In the genomic region with DNA sequence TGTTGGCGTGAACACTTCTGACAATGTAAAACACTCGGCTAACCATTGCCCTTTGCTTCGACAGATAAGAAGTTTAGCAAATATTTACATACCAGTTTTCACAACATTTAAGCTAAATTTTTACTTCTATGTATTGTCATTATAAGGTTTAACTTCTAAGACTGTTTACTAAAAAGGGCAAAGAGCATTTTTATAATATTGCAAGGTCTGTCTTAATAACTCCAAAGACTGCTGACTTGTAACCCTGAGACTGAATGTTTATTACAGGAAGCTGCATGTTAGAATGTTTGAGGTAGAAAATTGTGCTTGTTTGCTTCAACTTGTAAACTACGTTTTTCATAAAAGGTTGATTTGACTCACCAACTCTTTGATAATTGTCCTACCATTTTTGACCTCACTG, we compare ENCODE assay signal across 1 cellular context.
TF ChIP-seq lines count a peak whose summit lies in the region.

No MANE protein-coding gene starts in this region.

TF ChIP-seq in HepG2, 621 proteins besides CTCF, POLR2A, EP300 and RAD21 (continued from another document and continues in another):
- TF ChIP-seq, protein P1, sequence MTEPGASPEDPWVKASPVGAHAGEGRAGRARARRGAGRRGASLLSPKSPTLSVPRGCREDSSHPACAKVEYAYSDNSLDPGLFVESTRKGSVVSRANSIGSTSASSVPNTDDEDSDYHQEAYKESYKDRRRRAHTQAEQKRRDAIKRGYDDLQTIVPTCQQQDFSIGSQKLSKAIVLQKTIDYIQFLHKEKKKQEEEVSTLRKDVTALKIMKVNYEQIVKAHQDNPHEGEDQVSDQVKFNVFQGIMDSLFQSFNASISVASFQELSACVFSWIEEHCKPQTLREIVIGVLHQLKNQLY (CRISPR knock-in tag; IDR thresholded peaks at IDR 0.05): peak; percentile 38; the same call in 1 of the 2 replicates
- TF ChIP-seq, protein P2, sequence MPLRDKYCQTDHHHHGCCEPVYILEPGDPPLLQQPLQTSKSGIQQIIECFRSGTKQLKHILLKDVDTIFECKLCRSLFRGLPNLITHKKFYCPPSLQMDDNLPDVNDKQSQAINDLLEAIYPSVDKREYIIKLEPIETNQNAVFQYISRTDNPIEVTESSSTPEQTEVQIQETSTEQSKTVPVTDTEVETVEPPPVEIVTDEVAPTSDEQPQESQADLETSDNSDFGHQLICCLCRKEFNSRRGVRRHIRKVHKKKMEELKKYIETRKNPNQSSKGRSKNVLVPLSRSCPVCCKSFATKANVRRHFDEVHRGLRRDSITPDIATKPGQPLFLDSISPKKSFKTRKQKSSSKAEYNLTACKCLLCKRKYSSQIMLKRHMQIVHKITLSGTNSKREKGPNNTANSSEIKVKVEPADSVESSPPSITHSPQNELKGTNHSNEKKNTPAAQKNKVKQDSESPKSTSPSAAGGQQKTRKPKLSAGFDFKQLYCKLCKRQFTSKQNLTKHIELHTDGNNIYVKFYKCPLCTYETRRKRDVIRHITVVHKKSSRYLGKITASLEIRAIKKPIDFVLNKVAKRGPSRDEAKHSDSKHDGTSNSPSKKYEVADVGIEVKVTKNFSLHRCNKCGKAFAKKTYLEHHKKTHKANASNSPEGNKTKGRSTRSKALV (CRISPR knock-in tag; IDR thresholded peaks at IDR 0.05): no peak
- TF ChIP-seq, protein P3, sequence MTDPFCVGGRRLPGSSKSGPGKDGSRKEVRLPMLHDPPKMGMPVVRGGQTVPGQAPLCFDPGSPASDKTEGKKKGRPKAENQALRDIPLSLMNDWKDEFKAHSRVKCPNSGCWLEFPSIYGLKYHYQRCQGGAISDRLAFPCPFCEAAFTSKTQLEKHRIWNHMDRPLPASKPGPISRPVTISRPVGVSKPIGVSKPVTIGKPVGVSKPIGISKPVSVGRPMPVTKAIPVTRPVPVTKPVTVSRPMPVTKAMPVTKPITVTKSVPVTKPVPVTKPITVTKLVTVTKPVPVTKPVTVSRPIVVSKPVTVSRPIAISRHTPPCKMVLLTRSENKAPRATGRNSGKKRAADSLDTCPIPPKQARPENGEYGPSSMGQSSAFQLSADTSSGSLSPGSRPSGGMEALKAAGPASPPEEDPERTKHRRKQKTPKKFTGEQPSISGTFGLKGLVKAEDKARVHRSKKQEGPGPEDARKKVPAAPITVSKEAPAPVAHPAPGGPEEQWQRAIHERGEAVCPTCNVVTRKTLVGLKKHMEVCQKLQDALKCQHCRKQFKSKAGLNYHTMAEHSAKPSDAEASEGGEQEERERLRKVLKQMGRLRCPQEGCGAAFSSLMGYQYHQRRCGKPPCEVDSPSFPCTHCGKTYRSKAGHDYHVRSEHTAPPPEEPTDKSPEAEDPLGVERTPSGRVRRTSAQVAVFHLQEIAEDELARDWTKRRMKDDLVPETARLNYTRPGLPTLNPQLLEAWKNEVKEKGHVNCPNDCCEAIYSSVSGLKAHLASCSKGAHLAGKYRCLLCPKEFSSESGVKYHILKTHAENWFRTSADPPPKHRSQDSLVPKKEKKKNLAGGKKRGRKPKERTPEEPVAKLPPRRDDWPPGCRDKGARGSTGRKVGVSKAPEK (CRISPR knock-in tag; IDR thresholded peaks at IDR 0.05; ENCODE audit: borderline replicate concordance): no peak
- TF ChIP-seq ZFP36L2 (CRISPR knock-in tag; IDR thresholded peaks at IDR 0.05) (no peak), FOXP1 (IDR thresholded peaks at IDR 0.05) (no peak), FOXP1 (CRISPR knock-in tag; IDR thresholded peaks at IDR 0.05) (peak; percentile 85; the same call in 1 of the 2 replicates), ZNF354B (CRISPR knock-in tag; IDR thresholded peaks at IDR 0.05) (no peak), TCF12 (IDR thresholded peaks at IDR 0.05) (no peak), TCF12 (CRISPR knock-in tag; IDR thresholded peaks at IDR 0.05) (no peak; the same call in 1 of the 2 replicates), PITX1 (CRISPR knock-in tag; IDR thresholded peaks at IDR 0.05) (no peak), ARHGAP35 (CRISPR knock-in tag; IDR thresholded peaks at IDR 0.05; ENCODE audit: borderline replicate concordance) (no peak), ZNF234 (CRISPR knock-in tag; conservative IDR thresholded peaks at IDR 0.05) (no peak), ZNF75D (CRISPR knock-in tag; IDR thresholded peaks at IDR 0.05; ENCODE audit: borderline replicate concordance) (no peak), ZNF263 (CRISPR knock-in tag; IDR thresholded peaks at IDR 0.05) (no peak), ZSCAN22 (CRISPR knock-in tag; IDR thresholded peaks at IDR 0.05) (no peak), PCBP2 (optimal IDR thresholded peaks at IDR 0.05; ENCODE audit: low read depth, low read length, poor library complexity, severe bottlenecking) (no peak)
- TF ChIP-seq, protein P4, sequence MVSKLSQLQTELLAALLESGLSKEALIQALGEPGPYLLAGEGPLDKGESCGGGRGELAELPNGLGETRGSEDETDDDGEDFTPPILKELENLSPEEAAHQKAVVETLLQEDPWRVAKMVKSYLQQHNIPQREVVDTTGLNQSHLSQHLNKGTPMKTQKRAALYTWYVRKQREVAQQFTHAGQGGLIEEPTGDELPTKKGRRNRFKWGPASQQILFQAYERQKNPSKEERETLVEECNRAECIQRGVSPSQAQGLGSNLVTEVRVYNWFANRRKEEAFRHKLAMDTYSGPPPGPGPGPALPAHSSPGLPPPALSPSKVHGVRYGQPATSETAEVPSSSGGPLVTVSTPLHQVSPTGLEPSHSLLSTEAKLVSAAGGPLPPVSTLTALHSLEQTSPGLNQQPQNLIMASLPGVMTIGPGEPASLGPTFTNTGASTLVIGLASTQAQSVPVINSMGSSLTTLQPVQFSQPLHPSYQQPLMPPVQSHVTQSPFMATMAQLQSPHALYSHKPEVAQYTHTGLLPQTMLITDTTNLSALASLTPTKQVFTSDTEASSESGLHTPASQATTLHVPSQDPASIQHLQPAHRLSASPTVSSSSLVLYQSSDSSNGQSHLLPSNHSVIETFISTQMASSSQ (IDR thresholded peaks at IDR 0.05; ENCODE audit: low read depth): peak; percentile 78
- TF ChIP-seq, protein P4 (CRISPR knock-in tag; IDR thresholded peaks at IDR 0.05; ENCODE audit: borderline replicate concordance): peak; percentile 78; the same call in 1 of the 2 replicates
- TF ChIP-seq, protein P5, sequence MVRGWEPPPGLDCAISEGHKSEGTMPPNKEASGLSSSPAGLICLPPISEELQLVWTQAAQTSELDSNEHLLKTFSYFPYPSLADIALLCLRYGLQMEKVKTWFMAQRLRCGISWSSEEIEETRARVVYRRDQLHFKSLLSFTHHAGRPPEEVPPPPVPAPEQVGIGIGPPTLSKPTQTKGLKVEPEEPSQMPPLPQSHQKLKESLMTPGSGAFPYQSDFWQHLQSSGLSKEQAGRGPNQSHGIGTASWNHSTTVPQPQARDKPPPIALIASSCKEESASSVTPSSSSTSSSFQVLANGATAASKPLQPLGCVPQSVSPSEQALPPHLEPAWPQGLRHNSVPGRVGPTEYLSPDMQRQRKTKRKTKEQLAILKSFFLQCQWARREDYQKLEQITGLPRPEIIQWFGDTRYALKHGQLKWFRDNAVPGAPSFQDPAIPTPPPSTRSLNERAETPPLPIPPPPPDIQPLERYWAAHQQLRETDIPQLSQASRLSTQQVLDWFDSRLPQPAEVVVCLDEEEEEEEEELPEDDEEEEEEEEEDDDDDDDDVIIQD (CRISPR knock-in tag; IDR thresholded peaks at IDR 0.05; ENCODE audit: low read depth): no peak
- TF ChIP-seq, protein P6, sequence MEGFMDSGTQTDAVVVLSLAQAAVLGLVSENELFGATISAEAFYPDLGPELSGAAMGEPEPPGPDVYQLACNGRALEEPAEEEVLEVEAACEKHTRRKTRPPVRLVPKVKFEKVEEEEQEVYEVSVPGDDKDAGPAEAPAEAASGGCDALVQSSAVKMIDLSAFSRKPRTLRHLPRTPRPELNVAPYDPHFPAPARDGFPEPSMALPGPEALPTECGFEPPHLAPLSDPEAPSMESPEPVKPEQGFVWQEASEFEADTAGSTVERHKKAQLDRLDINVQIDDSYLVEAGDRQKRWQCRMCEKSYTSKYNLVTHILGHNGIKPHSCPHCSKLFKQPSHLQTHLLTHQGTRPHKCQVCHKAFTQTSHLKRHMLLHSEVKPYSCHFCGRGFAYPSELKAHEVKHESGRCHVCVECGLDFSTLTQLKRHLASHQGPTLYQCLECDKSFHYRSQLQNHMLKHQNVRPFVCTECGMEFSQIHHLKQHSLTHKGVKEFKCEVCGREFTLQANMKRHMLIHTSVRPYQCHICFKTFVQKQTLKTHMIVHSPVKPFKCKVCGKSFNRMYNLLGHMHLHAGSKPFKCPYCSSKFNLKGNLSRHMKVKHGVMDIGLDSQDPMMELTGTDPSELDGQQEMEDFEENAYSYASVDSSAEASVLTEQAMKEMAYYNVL (CRISPR knock-in tag; IDR thresholded peaks at IDR 0.05; ENCODE audit: borderline replicate concordance): no peak
- TF ChIP-seq, protein P7, sequence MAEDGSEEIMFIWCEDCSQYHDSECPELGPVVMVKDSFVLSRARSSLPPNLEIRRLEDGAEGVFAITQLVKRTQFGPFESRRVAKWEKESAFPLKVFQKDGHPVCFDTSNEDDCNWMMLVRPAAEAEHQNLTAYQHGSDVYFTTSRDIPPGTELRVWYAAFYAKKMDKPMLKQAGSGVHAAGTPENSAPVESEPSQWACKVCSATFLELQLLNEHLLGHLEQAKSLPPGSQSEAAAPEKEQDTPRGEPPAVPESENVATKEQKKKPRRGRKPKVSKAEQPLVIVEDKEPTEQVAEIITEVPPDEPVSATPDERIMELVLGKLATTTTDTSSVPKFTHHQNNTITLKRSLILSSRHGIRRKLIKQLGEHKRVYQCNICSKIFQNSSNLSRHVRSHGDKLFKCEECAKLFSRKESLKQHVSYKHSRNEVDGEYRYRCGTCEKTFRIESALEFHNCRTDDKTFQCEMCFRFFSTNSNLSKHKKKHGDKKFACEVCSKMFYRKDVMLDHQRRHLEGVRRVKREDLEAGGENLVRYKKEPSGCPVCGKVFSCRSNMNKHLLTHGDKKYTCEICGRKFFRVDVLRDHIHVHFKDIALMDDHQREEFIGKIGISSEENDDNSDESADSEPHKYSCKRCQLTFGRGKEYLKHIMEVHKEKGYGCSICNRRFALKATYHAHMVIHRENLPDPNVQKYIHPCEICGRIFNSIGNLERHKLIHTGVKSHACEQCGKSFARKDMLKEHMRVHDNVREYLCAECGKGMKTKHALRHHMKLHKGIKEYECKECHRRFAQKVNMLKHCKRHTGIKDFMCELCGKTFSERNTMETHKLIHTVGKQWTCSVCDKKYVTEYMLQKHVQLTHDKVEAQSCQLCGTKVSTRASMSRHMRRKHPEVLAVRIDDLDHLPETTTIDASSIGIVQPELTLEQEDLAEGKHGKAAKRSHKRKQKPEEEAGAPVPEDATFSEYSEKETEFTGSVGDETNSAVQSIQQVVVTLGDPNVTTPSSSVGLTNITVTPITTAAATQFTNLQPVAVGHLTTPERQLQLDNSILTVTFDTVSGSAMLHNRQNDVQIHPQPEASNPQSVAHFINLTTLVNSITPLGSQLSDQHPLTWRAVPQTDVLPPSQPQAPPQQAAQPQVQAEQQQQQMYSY (CRISPR knock-in tag; IDR thresholded peaks at IDR 0.05): no peak
- TF ChIP-seq, protein P8, sequence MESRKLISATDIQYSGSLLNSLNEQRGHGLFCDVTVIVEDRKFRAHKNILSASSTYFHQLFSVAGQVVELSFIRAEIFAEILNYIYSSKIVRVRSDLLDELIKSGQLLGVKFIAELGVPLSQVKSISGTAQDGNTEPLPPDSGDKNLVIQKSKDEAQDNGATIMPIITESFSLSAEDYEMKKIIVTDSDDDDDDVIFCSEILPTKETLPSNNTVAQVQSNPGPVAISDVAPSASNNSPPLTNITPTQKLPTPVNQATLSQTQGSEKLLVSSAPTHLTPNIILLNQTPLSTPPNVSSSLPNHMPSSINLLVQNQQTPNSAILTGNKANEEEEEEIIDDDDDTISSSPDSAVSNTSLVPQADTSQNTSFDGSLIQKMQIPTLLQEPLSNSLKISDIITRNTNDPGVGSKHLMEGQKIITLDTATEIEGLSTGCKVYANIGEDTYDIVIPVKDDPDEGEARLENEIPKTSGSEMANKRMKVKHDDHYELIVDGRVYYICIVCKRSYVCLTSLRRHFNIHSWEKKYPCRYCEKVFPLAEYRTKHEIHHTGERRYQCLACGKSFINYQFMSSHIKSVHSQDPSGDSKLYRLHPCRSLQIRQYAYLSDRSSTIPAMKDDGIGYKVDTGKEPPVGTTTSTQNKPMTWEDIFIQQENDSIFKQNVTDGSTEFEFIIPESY (CRISPR knock-in tag; IDR thresholded peaks at IDR 0.05): no peak
- TF ChIP-seq, protein P9, sequence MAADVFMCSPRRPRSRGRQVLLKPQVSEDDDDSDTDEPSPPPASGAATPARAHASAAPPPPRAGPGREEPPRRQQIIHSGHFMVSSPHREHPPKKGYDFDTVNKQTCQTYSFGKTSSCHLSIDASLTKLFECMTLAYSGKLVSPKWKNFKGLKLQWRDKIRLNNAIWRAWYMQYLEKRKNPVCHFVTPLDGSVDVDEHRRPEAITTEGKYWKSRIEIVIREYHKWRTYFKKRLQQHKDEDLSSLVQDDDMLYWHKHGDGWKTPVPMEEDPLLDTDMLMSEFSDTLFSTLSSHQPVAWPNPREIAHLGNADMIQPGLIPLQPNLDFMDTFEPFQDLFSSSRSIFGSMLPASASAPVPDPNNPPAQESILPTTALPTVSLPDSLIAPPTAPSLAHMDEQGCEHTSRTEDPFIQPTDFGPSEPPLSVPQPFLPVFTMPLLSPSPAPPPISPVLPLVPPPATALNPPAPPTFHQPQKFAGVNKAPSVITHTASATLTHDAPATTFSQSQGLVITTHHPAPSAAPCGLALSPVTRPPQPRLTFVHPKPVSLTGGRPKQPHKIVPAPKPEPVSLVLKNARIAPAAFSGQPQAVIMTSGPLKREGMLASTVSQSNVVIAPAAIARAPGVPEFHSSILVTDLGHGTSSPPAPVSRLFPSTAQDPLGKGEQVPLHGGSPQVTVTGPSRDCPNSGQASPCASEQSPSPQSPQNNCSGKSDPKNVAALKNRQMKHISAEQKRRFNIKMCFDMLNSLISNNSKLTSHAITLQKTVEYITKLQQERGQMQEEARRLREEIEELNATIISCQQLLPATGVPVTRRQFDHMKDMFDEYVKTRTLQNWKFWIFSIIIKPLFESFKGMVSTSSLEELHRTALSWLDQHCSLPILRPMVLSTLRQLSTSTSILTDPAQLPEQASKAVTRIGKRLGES (CRISPR knock-in tag; IDR thresholded peaks at IDR 0.05; ENCODE audit: borderline replicate concordance): no peak
- TF ChIP-seq, protein P10, sequence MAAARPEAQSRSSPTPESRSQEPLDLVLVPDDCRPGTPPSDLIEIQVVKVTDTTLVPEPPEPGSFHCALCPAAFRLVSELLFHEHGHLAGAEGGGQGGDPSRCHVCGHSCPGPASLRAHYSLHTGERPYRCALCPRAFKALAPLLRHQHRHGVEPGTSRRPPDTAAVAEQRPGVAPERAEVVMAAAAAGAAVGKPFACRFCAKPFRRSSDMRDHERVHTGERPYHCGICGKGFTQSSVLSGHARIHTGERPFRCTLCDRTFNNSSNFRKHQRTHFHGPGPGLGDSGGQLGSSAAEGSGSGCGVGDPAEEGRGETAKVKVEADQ (CRISPR knock-in tag; IDR thresholded peaks at IDR 0.05; ENCODE audit: borderline replicate concordance): no peak
